ENCODE assay signal across 28 cellular contexts in genomic region chr6:82142524-82142923, GRCh38.
"Had no signal": no experiment of that assay in that cellular context is flagged by ENCODE, and none has a peak within 500 bp of the region (broad histone marks: within the 10 kb centered on the region; RNA-seq: fewer than 3 reads in every experiment).

No MANE protein-coding gene starts in this region.

- DNase-seq: activated B cell treated with CpG ODN at 0.5 μM for 24 hours; activated CD4-positive, alpha-beta T cell treated with anti-CD3 and anti-CD28 coated beads for 1 hour; activated CD4-positive, alpha-beta T cell treated with anti-CD3 and anti-CD28 coated beads, Interleukin-2, amount 10 ng/mL, durations not matched to agents 24 days and 14 days; activated CD4-positive, alpha-beta T cell treated with anti-CD3 and anti-CD28 coated beads, Interleukin-2, amount 50 U/mL, for 48 hours; activated effector memory CD4-positive, alpha-beta T cell treated with anti-CD3 and anti-CD28 coated beads, Interleukin-2, amount 50 U/mL, for 16 hours; activated naive CD4-positive, alpha-beta T cell treated with Interleukin-2 at 50 U/mL for 16 hours; activated naive CD8-positive, alpha-beta T cell treated with anti-CD3 and anti-CD28 coated beads, Interleukin-2, amount 50 U/mL, for 24 hours; activated T-cell treated with anti-CD3 and anti-CD28 coated beads, Interleukin-2, amount 50 U/mL, for 4 hours; body of pancreas; Karpas-422; MM.1S; NCI-H1105; NCI-H1436; NCI-H1694 treated with DMSO at 0.1 percent for 48 hours; NCI-H2081; NCI-H510A treated with DMSO at 0.1 percent for 48 hours; NCI-H69; NK-92 treated with Interleukin-12 subunit alpha and Interleukin-12 subunit beta, amount 100 ng/mL, for 24 hours; Peyer's patch; SHP77; T-cell; T-helper 2 cell; T1000 had no signal

- H3K27me3 ChIP-seq: ascending aorta, body of pancreas, Peyer's patch, SJSA1 had no signal

- H3K4me3 ChIP-seq: ascending aorta, body of pancreas, K562, Peyer's patch, SJSA1 had no signal

- H3K36me3 ChIP-seq: ascending aorta, Peyer's patch, SJSA1 had no signal

- H3K9me3 ChIP-seq: ascending aorta, body of pancreas, Peyer's patch, SJSA1 had no signal

- H3K27ac ChIP-seq: body of pancreas, Peyer's patch, RWPE1, SJSA1 had no signal

- ATAC-seq: activated naive CD4-positive, alpha-beta T cell treated with anti-CD3 and anti-CD28 coated beads, Interleukin-2, amount 50 U/mL, for 72 hours; activated naive CD8-positive, alpha-beta T cell treated with anti-CD3 and anti-CD28 coated beads, Interleukin-2, amount 50 U/mL, for 24 hours; activated T-cell treated with anti-CD3 and anti-CD28 coated beads, Interleukin-2, amount 50 U/mL, for 4 hours; body of pancreas; K562; T-cell had no signal
